In genomic region chr4:22712105-22712504, GRCh38 we compare ENCODE assay signal across 10 cellular contexts. TPM values are rescaled to one million over a fixed set of nuclear protein-coding genes. Genes with fewer than 3 reads are reported as not detected.
"Had no signal": no experiment of that assay in that cellular context is flagged by ENCODE, and none has a peak within 500 bp of the region (broad histone marks: within the 10 kb centered on the region; RNA-seq: fewer than 3 reads in every experiment).

No MANE protein-coding gene starts in this region.

- H3K36me3 ChIP-seq: HAP-1 had no signal

- H3K9me3 ChIP-seq: HAP-1 had no signal

- H3K4me1 ChIP-seq: HAP-1 had no signal

- H2AFZ ChIP-seq: GM23248 had no signal

- ATAC-seq: HCT116, K562 had no signal

- FAIRE-seq: K562 had no signal

- H3K4me3 ChIP-seq: GM23248, HAP-1, K562 had no signal

- H3K27ac ChIP-seq: GM23248, HL-60 had no signal

- H3K9ac ChIP-seq: GM23248 had no signal

- DNase-seq: GM23248, GOT3, H7, HFFc6, IMR-90 had no signal

RNA-seq across cellular contexts. Expression of gene GBA3, which starts 19.4 kb away (rescaled TPM):
- total RNA-seq: GM23248, H7, HFFc6, HT1080, IMR-90 had no signal
- polyA plus RNA-seq: GM23248, IMR-90 had no signal
